Comparison of ENCODE assay signal across 12 cellular contexts in the genomic region with DNA sequence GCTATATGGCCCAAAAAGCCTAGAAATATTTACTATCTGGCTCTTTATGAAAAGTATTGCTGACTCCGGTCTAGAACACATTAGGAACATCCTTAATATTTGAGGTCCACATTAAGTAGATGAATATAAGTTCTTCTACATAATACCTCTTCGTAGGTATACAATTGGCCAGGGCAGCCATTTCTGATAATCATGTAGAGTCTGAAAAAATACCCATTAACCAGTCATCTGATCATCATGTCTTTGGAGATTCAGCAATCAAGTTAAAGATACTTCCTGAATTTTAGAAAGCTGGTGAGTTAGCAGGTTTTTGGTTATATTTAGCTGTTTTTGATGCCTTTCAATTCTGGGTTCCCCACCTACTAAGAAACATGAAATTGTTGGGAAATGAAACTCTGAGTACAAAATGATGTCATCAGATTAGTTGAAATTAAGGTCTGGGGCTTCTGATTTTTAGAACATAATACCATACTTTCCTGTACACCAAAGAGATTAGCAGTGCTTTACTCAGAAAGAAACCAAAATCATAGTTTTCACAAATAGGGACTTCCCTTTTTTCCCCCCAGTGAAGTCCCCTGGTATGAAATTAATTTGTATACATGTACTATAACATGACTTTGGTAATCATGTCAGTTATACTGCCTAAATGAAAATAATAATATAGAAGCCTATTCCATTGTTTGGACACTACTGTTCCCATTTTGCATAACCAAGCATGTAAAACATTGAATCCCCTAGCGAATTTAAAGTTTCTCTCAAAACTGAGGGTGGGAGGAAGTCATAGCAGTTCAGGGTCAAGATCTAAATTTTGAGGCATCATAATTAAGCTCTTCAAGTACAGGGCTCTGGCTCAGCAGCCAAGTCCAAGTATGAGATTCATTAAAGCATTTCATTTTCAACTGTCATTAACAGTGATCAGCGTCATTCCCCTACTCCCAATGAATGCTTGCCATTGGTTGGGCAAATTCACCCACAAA. TPM values are rescaled to one million over a fixed set of nuclear protein-coding genes. Genes with fewer than 3 reads are reported as not detected.
DNase-seq lines count a peak whose midpoint lies in the region; ATAC-seq and TF ChIP-seq lines count a peak whose summit lies in the region.
"Had no signal": no experiment of that assay in that cellular context is flagged by ENCODE, and none has a peak within 500 bp of the region (broad histone marks: within the 10 kb centered on the region; RNA-seq: fewer than 3 reads in every experiment).

No MANE protein-coding gene starts in this region.

- DNase-seq in activated B cell treated with CpG ODN at 0.5 μM for 24 hours: no peak
- DNase-seq in Karpas-422: no peak
- no peak for DNase-seq in H4 (ENCODE audit: low spot score)
- no peak for DNase-seq in hepatic stellate cell (ENCODE audit: low spot score)
- DNase-seq in globus pallidus (ENCODE audit: low spot score): no peak
- DNase-seq: activated naive CD4-positive, alpha-beta T cell treated with anti-CD3 and anti-CD28 coated beads, Interleukin-2, amount 10 ng/mL, durations not matched to agents 7 days and 5 days; WERI-Rb-1 had no signal

- no peak overlapping the region for H3K4me3 ChIP-seq in Karpas-422 (ENCODE audit: low read length)
- H3K4me3 ChIP-seq: skin epidermis had no signal

- peak; percentile 55 for ATAC-seq in GM18520 (IDR thresholded peaks at IDR 0.05; ENCODE audit: unreplicated experiment)
- peak; percentile 66 for ATAC-seq in GM21423 (IDR thresholded peaks at IDR 0.05; ENCODE audit: unreplicated experiment)
- peak; percentile 61 for ATAC-seq in HG03095 (IDR thresholded peaks at IDR 0.05; ENCODE audit: unreplicated experiment)
- ATAC-seq in activated B cell treated with CpG ODN at 0.5 μM for 24 hours (ENCODE audit: low read depth): peak; percentile 86
- ATAC-seq: stimulated activated effector memory CD8-positive, alpha-beta T cell treated with anti-CD3 and anti-CD28 coated beads, Interleukin-12 subunit alpha, Interleukin-12 subunit beta, amount 100 ng/mL, for 72 hours had no signal

- H3K36me3 ChIP-seq in Karpas-422 (ENCODE audit: insufficient read depth, low read length): no peaks in the 10 kb centered on the region
- H3K36me3 ChIP-seq: WERI-Rb-1 had no signal

- CTCF ChIA-PET in activated B cell treated with CpG ODN at 0.5 μM for 24 hours (lab: Charles Lee): interaction anchor here (1.0 to 1.8 kb wide), 4 partner anchors 9 to 124 kb away, joined by 3 to 13 read pairs (median 6); no protein-coding TSS in a partner anchor

- H3K4me3 Mint-ChIP-seq in activated B cell treated with CpG ODN at 0.5 μM for 24 hours: peak overlapping the region; percentile 22
- H3K4me3 Mint-ChIP-seq: activated naive CD4-positive, alpha-beta T cell treated with anti-CD3 and anti-CD28 coated beads, Interleukin-2, amount 10 ng/mL, durations not matched to agents 7 days and 5 days; stimulated activated effector memory CD8-positive, alpha-beta T cell treated with anti-CD3 and anti-CD28 coated beads, Interleukin-12 subunit alpha, Interleukin-12 subunit beta, amount 100 ng/mL, for 72 hours had no signal

- H3K27me3 ChIP-seq in Karpas-422 (ENCODE audit: low read length): no peaks in the 10 kb centered on the region

- peaks cover 26% of the 10 kb centered on the region for H3K4me1 Mint-ChIP-seq in activated B cell treated with CpG ODN at 0.5 μM for 24 hours
- H3K4me1 Mint-ChIP-seq: activated naive CD4-positive, alpha-beta T cell treated with anti-CD3 and anti-CD28 coated beads, Interleukin-2, amount 10 ng/mL, durations not matched to agents 7 days and 5 days; stimulated activated effector memory CD8-positive, alpha-beta T cell treated with anti-CD3 and anti-CD28 coated beads, Interleukin-12 subunit alpha, Interleukin-12 subunit beta, amount 100 ng/mL, for 72 hours had no signal

- H3K27ac ChIP-seq in Karpas-422 (ENCODE audit: low read length): no peak overlapping the region
- H3K27ac ChIP-seq: skin epidermis, WERI-Rb-1 had no signal

- no peaks in the 10 kb centered on the region for H3K9me2 ChIP-seq in Karpas-422 (replicated peaks; ENCODE audit: insufficient read depth, low read length)

- POLR2A ChIA-PET in activated B cell treated with CpG ODN at 0.5 μM for 24 hours (lab: Charles Lee): interaction anchor here (1.1 to 2.5 kb wide), 4 partner anchors 10 to 107 kb away, joined by 3 to 9 read pairs (median 6); a partner anchor contains a TSS

- no peaks in the 10 kb centered on the region for H4K20me1 ChIP-seq in Karpas-422 (ENCODE audit: insufficient read depth, low read depth, low read length)

- intact Hi-C loops in activated B cell treated with CpG ODN at 0.5 μM for 24 hours (cut with micrococcal nuclease): loop anchor here (1.0 to 10.0 kb wide), 7 partner anchors 10 to 1030 kb away; a partner anchor contains a TSS

- H3K4me2 ChIP-seq in Karpas-422 (ENCODE audit: low read depth, low read length, poor library complexity, severe bottlenecking): no peak overlapping the region

- no peak for TF ChIP-seq CTCF in activated B cell treated with CpG ODN at 0.5 μM for 24 hours (IDR thresholded peaks at IDR 0.05)

- H3K9me3 ChIP-seq in Karpas-422 (ENCODE audit: low read length): no peaks in the 10 kb centered on the region

- H3K9ac ChIP-seq in Karpas-422 (ENCODE audit: low read length): no peak overlapping the region

- no peaks in the 10 kb centered on the region for H3K9me3 Mint-ChIP-seq in activated B cell treated with CpG ODN at 0.5 μM for 24 hours
- H3K9me3 Mint-ChIP-seq: activated naive CD4-positive, alpha-beta T cell treated with anti-CD3 and anti-CD28 coated beads, Interleukin-2, amount 10 ng/mL, durations not matched to agents 7 days and 5 days; stimulated activated effector memory CD8-positive, alpha-beta T cell treated with anti-CD3 and anti-CD28 coated beads, Interleukin-12 subunit alpha, Interleukin-12 subunit beta, amount 100 ng/mL, for 72 hours had no signal

- no peak overlapping the region for H2AFZ ChIP-seq in Karpas-422 (ENCODE audit: low read length)

- peaks cover 2% of the 10 kb centered on the region for H3K27me3 Mint-ChIP-seq in activated B cell treated with CpG ODN at 0.5 μM for 24 hours

- H3K36me3 Mint-ChIP-seq in activated B cell treated with CpG ODN at 0.5 μM for 24 hours (ENCODE audit: low read depth): no peaks in the 10 kb centered on the region
- H3K36me3 Mint-ChIP-seq: activated naive CD4-positive, alpha-beta T cell treated with anti-CD3 and anti-CD28 coated beads, Interleukin-2, amount 10 ng/mL, durations not matched to agents 7 days and 5 days; stimulated activated effector memory CD8-positive, alpha-beta T cell treated with anti-CD3 and anti-CD28 coated beads, Interleukin-12 subunit alpha, Interleukin-12 subunit beta, amount 100 ng/mL, for 72 hours had no signal

- peak overlapping the region; percentile 92 for H3K27ac Mint-ChIP-seq in activated B cell treated with CpG ODN at 0.5 μM for 24 hours
- H3K27ac Mint-ChIP-seq: activated naive CD4-positive, alpha-beta T cell treated with anti-CD3 and anti-CD28 coated beads, Interleukin-2, amount 10 ng/mL, durations not matched to agents 7 days and 5 days; stimulated activated effector memory CD8-positive, alpha-beta T cell treated with anti-CD3 and anti-CD28 coated beads, Interleukin-12 subunit alpha, Interleukin-12 subunit beta, amount 100 ng/mL, for 72 hours had no signal

- H3K4me1 ChIP-seq in Karpas-422 (ENCODE audit: low read length): no peaks in the 10 kb centered on the region

- no peaks in the 10 kb centered on the region for H3K79me2 ChIP-seq in Karpas-422 (ENCODE audit: low read length)

RNA-seq across cellular contexts. Expression of a gene that starts 18.0 kb away (rescaled TPM):
- 2.3 and 3.7 TPM in 2 replicates for total RNA-seq in activated B cell treated with CpG ODN at 0.5 μM for 24 hours
- not detected in 2 replicates for total RNA-seq in Karpas-422 (2014; rRNA removed; shearing (Covaris generic); ENCODE audit: low replicate concordance)
- total RNA-seq in H4 (2014; rRNA removed; shearing (Covaris generic)): 0.12 and 1.1 TPM in 2 replicates
